In genomic region chr21:37446552-37446951, GRCh38 we compare ENCODE assay signal across 1 cellular context.
TF ChIP-seq lines count a peak whose summit lies in the region.

No MANE protein-coding gene starts in this region.

TF ChIP-seq in H1, 55 proteins besides CTCF, POLR2A, EP300 and RAD21:
- no peak for TF ChIP-seq FOSL1 (IDR thresholded peaks at IDR 0.05; ENCODE audit: insufficient read depth, low read depth, low read length)
- no peak for TF ChIP-seq SIN3A (conservative IDR thresholded peaks at IDR 0.05 in 1 of 2, IDR thresholded peaks at IDR 0.05 in 1 of 2; ENCODE audit: low read depth in 1 of 2, low read length in 2 of 2)
- TF ChIP-seq GTF2F1 (IDR thresholded peaks at IDR 0.05; ENCODE audit: borderline replicate concordance, low read depth, low read length) = no peak
- TF ChIP-seq SRF (IDR thresholded peaks at IDR 0.05; ENCODE audit: low read depth, low read length) = no peak
TF ChIP-seq in H1: peak in this region for 0.
